ENCODE assay signal across 8 cellular contexts in the genomic region with DNA sequence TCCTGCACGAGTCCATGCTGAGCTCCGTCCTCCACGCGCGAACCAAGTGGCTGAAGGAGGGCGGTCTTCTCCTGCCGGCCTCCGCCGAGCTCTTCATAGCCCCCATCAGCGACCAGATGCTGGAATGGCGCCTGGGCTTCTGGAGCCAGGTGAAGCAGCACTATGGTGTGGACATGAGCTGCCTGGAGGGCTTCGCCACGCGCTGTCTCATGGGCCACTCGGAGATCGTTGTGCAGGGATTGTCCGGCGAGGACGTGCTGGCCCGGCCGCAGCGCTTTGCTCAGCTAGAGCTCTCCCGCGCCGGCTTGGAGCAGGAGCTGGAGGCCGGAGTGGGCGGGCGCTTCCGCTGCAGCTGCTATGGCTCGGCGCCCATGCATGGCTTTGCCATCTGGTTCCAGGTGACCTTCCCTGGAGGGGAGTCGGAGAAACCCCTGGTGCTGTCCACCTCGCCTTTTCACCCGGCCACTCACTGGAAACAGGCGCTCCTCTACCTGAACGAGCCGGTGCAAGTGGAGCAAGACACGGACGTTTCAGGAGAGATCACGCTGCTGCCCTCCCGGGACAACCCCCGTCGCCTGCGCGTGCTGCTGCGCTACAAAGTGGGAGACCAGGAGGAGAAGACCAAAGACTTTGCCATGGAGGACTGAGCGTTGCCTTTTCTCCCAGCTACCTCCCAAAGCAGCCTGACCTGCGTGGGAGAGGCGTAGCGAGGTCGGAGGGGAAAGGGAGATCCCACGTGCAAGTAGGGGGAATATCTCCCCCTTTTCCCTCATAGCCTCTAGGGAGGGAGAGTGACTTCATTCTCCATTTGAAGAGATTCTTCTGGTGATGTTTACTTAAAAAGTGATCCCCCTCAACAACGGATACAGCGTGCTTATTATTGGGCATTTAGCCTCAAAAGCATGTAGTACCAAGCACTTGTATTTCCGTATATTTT. TPM values are rescaled to one million over a fixed set of nuclear protein-coding genes. Genes with fewer than 3 reads are reported as not detected.
DNase-seq lines count a peak whose midpoint lies in the region; ATAC-seq lines count a peak whose summit lies in the region.

No MANE protein-coding gene starts in this region.

- 4 to 6% methylated on average over 55 of the region's 55 CpGs for WGBS in esophagus, 2 donors

- H3K4me1 ChIP-seq in esophagus (ENCODE audit: control insufficient read depth in 2 of 2, insufficient read depth in 2 of 2, low read length in 1 of 2) (peaks cover 5% of the 10 kb centered on the region in 2 donors), mucosa of stomach (ENCODE audit: control insufficient read depth, insufficient read depth, low read length) (no peaks in the 10 kb centered on the region)

- H3K27me3 ChIP-seq in esophagus (ENCODE audit: control insufficient read depth in 1 of 2, insufficient read depth in 2 of 2, low read length in 2 of 2) (no peaks in the 10 kb centered on the region), mucosa of stomach (ENCODE audit: control insufficient read depth, insufficient read depth, low read length) (no peaks in the 10 kb centered on the region)

- H3K27ac ChIP-seq in esophagus (ENCODE audit: low read depth in 2 of 2, low read length in 1 of 2) = peak overlapping the region; percentile 31 to 81

- peak overlapping the region; percentile 77 for H3K9ac ChIP-seq in mucosa of stomach (ENCODE audit: low read length)

- peak; percentile 63 for DNase-seq in Ammon's horn (ENCODE audit: low spot score)
- peak; percentile 61 for DNase-seq in NCI-H446 treated with DMSO at 0.1 percent for 48 hours (lab: John Stamatoyannopoulos, UW)
- DNase-seq in activated CD8-positive, alpha-beta memory T cell treated with anti-CD3 and anti-CD28 coated beads, Interleukin-2, amount 50 U/mL, for 48 hours = peak; percentile 79
- DNase-seq in stimulated activated naive CD4-positive, alpha-beta T cell treated with Interleukin-2 at 50 U/mL for 16 hours (lab: John Stamatoyannopoulos, UW) = peak; percentile 26

- H3K4me3 ChIP-seq in esophagus (ENCODE audit: low read depth in 1 of 2, low read length in 2 of 2) (peak overlapping the region; percentile 96 to 97), mucosa of stomach (ENCODE audit: low read length) (peak overlapping the region; percentile 92)

- H3K36me3 ChIP-seq in esophagus (ENCODE audit: control insufficient read depth in 2 of 2, insufficient read depth in 2 of 2, low read length in 1 of 2) (no peaks in the 10 kb centered on the region), mucosa of stomach (ENCODE audit: control insufficient read depth, insufficient read depth, low read length) (no peaks in the 10 kb centered on the region)

- ATAC-seq in GM18909 (IDR thresholded peaks at IDR 0.05; ENCODE audit: poor library complexity, unreplicated experiment) (peak; percentile 72), HG03108 (IDR thresholded peaks at IDR 0.05; ENCODE audit: unreplicated experiment) (peak; percentile 70)

- H3K9me3 ChIP-seq in esophagus (ENCODE audit: control insufficient read depth in 2 of 2, insufficient read depth in 1 of 2, low read depth in 1 of 2, low read length in 1 of 2) (no peaks in the 10 kb centered on the region), mucosa of stomach (ENCODE audit: control insufficient read depth, low read length) (no peaks in the 10 kb centered on the region)

RNA-seq across cellular contexts. Expression of a gene that starts 1.0 kb away (rescaled TPM):
- 1 to 10 TPM; 7.4 to 9.0 TPM for polyA plus RNA-seq in esophagus

Comparison
In these comparisons a context has a peak if more than half of its experiments do, and no peak if none do; other contexts are left out.
1. Peak in every context shown above with its lines: DNase-seq, ATAC-seq, H3K4me3 ChIP-seq and H3K27ac ChIP-seq.
2. DNase-seq: peak in every context shown above with its lines; median percentile 79 in activated CD8-positive, alpha-beta memory T cell treated with anti-CD3 and anti-CD28 coated beads, Interleukin-2, amount 50 U/mL, for 48 hours; 63 in Ammon's horn; 61 in NCI-H446 treated with DMSO at 0.1 percent for 48 hours; 26 in stimulated activated naive CD4-positive, alpha-beta T cell treated with Interleukin-2 at 50 U/mL for 16 hours.